1 cellular context compared by ENCODE assay signal in genomic region chr5:151740958-151741373, GRCh38.
TF ChIP-seq lines count a peak whose summit lies in the region.

No MANE protein-coding gene starts in this region.

TF ChIP-seq in WTC11, 78 proteins besides CTCF, POLR2A, EP300 and RAD21 (continued from another document):
- TF ChIP-seq, protein P1, sequence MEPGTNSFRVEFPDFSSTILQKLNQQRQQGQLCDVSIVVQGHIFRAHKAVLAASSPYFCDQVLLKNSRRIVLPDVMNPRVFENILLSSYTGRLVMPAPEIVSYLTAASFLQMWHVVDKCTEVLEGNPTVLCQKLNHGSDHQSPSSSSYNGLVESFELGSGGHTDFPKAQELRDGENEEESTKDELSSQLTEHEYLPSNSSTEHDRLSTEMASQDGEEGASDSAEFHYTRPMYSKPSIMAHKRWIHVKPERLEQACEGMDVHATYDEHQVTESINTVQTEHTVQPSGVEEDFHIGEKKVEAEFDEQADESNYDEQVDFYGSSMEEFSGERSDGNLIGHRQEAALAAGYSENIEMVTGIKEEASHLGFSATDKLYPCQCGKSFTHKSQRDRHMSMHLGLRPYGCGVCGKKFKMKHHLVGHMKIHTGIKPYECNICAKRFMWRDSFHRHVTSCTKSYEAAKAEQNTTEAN (CRISPR knock-in tag; IDR thresholded peaks at IDR 0.05): no peak
- no peak for TF ChIP-seq ZNF219 (CRISPR knock-in tag; IDR thresholded peaks at IDR 0.05; ENCODE audit: borderline replicate concordance)
- TF ChIP-seq KAT7 (CRISPR knock-in tag; IDR thresholded peaks at IDR 0.05; ENCODE audit: borderline replicate concordance): no peak
- no peak for TF ChIP-seq ZNF138 (CRISPR knock-in tag; conservative IDR thresholded peaks at IDR 0.05)
- no peak for TF ChIP-seq E2F4 (CRISPR knock-in tag; IDR thresholded peaks at IDR 0.05; ENCODE audit: borderline replicate concordance, low read depth)
